ENCODE assay signal across 8 cellular contexts in the genomic region with DNA sequence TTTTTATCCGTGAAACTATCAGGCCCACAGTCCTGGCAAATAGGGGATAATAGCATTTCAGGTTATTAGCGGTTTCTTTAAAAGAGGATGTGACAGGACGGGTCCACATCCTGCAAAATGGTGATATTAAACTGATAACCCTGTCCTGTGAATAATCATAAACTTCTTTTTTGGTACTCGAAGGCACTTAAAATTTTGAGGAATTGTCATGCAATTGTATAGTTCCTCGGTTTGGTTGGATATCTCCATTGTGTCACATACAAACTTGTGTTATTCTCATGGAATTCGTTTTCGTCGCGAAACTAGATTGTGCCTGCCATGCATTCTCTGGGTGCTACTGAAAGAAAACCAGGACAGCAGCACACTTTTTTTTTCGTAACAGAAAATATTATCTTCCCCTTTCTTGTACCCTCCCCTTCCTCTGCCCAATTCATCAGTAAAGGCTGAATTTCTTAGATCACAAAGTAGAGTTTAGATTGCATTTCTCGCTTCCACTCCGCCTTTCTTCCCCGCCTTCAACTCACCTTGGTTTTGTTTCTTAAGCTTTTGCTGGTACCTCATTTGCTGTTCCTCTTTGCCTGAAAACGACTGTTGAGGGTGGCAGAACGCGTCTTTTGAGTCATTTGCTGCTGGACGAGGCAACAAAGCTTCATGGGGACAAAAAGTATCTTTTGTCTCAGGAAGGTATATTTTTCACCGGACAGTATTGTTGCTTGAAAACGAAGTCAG. TPM values are rescaled to one million over a fixed set of nuclear protein-coding genes. Genes with fewer than 3 reads are reported as not detected.
DNase-seq lines count a peak whose midpoint lies in the region; ATAC-seq and TF ChIP-seq lines count a peak whose summit lies in the region.

No MANE protein-coding gene starts in this region.

- peak overlapping the region; percentile 72 for H3K9ac ChIP-seq in mammary epithelial cell (ENCODE audit: insufficient read depth, low read length)

- H3K27me3 ChIP-seq in mammary epithelial cell (ENCODE audit: insufficient read depth, low read length): no peaks in the 10 kb centered on the region

- H3K27ac Mint-ChIP-seq in activated CD4-positive, alpha-beta memory T cell treated with anti-CD3 and anti-CD28 coated beads for 36 hours: peak overlapping the region; percentile 59
- H3K27ac Mint-ChIP-seq in activated CD4-positive, alpha-beta memory T cell treated with anti-CD3 and anti-CD28 coated beads, Interleukin-2, amount 10 ng/mL, durations not matched to agents 7 days and 5 days: no peak overlapping the region

- H3K4me1 Mint-ChIP-seq in activated CD4-positive, alpha-beta memory T cell treated with anti-CD3 and anti-CD28 coated beads for 36 hours (ENCODE audit: low read depth): peaks cover 33% of the 10 kb centered on the region
- peaks cover 14% of the 10 kb centered on the region for H3K4me1 Mint-ChIP-seq in activated CD4-positive, alpha-beta memory T cell treated with anti-CD3 and anti-CD28 coated beads, Interleukin-2, amount 10 ng/mL, durations not matched to agents 7 days and 5 days

- in situ Hi-C loops in KBM-7 (cut with MboI; ENCODE audit: low pct_unique_long_range_greater_than_20kb, low sequenced_read_pairs): no loop called here
- in situ Hi-C loops in mammary epithelial cell (cut with MboI; ENCODE audit: low sequenced_read_pairs in 2 of 2): no loop called here

- dilution Hi-C loops in mammary epithelial cell (cut with HindIII; ENCODE audit: low sequenced_read_pairs): loop anchor here (5.0 kb wide), 1 partner anchor 65 kb away; no protein-coding TSS in a partner anchor

- peak overlapping the region; percentile 89 for H2AFZ ChIP-seq in mammary epithelial cell (ENCODE audit: low read depth, low read length)

- H3K27ac ChIP-seq in mammary epithelial cell (ENCODE audit: insufficient read depth, low read depth, low read length): peak overlapping the region; percentile 75

- H3K4me1 ChIP-seq in mammary epithelial cell (ENCODE audit: insufficient read depth, low read length) (peaks cover 20% of the 10 kb centered on the region), mucosa of descending colon (ENCODE audit: low read depth) (no peaks in the 10 kb centered on the region)

- no TSS peak for BruUV-seq in mammary epithelial cell (replicated peaks; lab: Mats Ljungman, UMichigan)

- peak overlapping the region; percentile 98 for H3K4me2 ChIP-seq in mammary epithelial cell (ENCODE audit: insufficient read depth, low read depth, low read length)

- H3K9me3 ChIP-seq in mammary epithelial cell (replicated peaks; ENCODE audit: insufficient read depth, low read length): no peaks in the 10 kb centered on the region
- no peaks in the 10 kb centered on the region for H3K9me3 ChIP-seq in mucosa of descending colon

- ATAC-seq in mucosa of descending colon: no peak

- WGBS in mammary epithelial cell (ENCODE audit: low coverage, missing lambda C conversion rate): 0% methylated on average over 19 of the region's 19 CpGs

- intact Hi-C loops in activated CD4-positive, alpha-beta memory T cell treated with anti-CD3 and anti-CD28 coated beads for 36 hours (cut with micrococcal nuclease): loop anchor here (1.0 to 10.0 kb wide), 3 partner anchors 33 to 263 kb away; partner anchors contain the start of gene STK39
- intact Hi-C loops in mammary epithelial cell (cut with micrococcal nuclease): loop anchor here (2.0 to 5.0 kb wide), 6 partner anchors 33 to 301 kb away; no protein-coding TSS in a partner anchor
- intact Hi-C loops in mucosa of descending colon (cut with DNase I, micrococcal nuclease): no loop called here

- H3K79me2 ChIP-seq in mammary epithelial cell (ENCODE audit: insufficient read depth, low read length): peaks cover 62% of the 10 kb centered on the region

- H3K27me3 Mint-ChIP-seq in activated CD4-positive, alpha-beta memory T cell treated with anti-CD3 and anti-CD28 coated beads for 36 hours: no peaks in the 10 kb centered on the region
- peaks cover 4% of the 10 kb centered on the region for H3K27me3 Mint-ChIP-seq in activated CD4-positive, alpha-beta memory T cell treated with anti-CD3 and anti-CD28 coated beads, Interleukin-2, amount 10 ng/mL, durations not matched to agents 7 days and 5 days

- DNase-seq in activated CD4-positive, alpha-beta memory T cell treated with anti-CD3 and anti-CD28 coated beads for 36 hours: peak; percentile 20
- DNase-seq in activated CD4-positive, alpha-beta memory T cell treated with anti-CD3 and anti-CD28 coated beads, Interleukin-2, amount 10 ng/mL, durations not matched to agents 7 days and 5 days: no peak
- peak; percentile 70 for DNase-seq in KBM-7
- DNase-seq in mammary epithelial cell: peak; percentile 30
- DNase-seq in mucosa of descending colon: no peak
- no peak for DNase-seq in globus pallidus (ENCODE audit: low spot score)
- no peak for DNase-seq in NCI-H187 (lab: John Stamatoyannopoulos, UW)
- no peak for DNase-seq in GOT3 (lab: John Stamatoyannopoulos, UW)

- no peak overlapping the region for H3K4me3 Mint-ChIP-seq in activated CD4-positive, alpha-beta memory T cell treated with anti-CD3 and anti-CD28 coated beads for 36 hours
- no peak overlapping the region for H3K4me3 Mint-ChIP-seq in activated CD4-positive, alpha-beta memory T cell treated with anti-CD3 and anti-CD28 coated beads, Interleukin-2, amount 10 ng/mL, durations not matched to agents 7 days and 5 days

- peaks cover 3% of the 10 kb centered on the region for H4K20me1 ChIP-seq in mammary epithelial cell (ENCODE audit: insufficient read depth, low read length)

- peak overlapping the region; percentile 89 to 94 (median 90) for H3K4me3 ChIP-seq in mammary epithelial cell (replicated peaks in 1 of 3; ENCODE audit: insufficient read depth in 1 of 3, low read depth in 2 of 3, low read length in 3 of 3)
- peak overlapping the region; percentile 85 for H3K4me3 ChIP-seq in mucosa of descending colon

- POLR2A ChIA-PET in activated CD4-positive, alpha-beta memory T cell treated with anti-CD3 and anti-CD28 coated beads for 36 hours (lab: Charles Lee): interaction anchor here (0.6 to 2.6 kb wide), 2 partner anchors 33 to 100 kb away, joined by 3 to 8 read pairs; no protein-coding TSS in a partner anchor
- POLR2A ChIA-PET in activated CD4-positive, alpha-beta memory T cell treated with anti-CD3 and anti-CD28 coated beads, Interleukin-2, amount 10 ng/mL, durations not matched to agents 7 days and 5 days (lab: Charles Lee): interaction anchor here (0.8 to 1.1 kb wide), 2 partner anchors 32 to 33 kb away, joined by 3 read pairs; no protein-coding TSS in a partner anchor

- H3K9me3 Mint-ChIP-seq in activated CD4-positive, alpha-beta memory T cell treated with anti-CD3 and anti-CD28 coated beads for 36 hours: no peaks in the 10 kb centered on the region
- no peaks in the 10 kb centered on the region for H3K9me3 Mint-ChIP-seq in activated CD4-positive, alpha-beta memory T cell treated with anti-CD3 and anti-CD28 coated beads, Interleukin-2, amount 10 ng/mL, durations not matched to agents 7 days and 5 days

- H3K36me3 Mint-ChIP-seq in activated CD4-positive, alpha-beta memory T cell treated with anti-CD3 and anti-CD28 coated beads for 36 hours: no peaks in the 10 kb centered on the region
- peaks cover 6% of the 10 kb centered on the region for H3K36me3 Mint-ChIP-seq in activated CD4-positive, alpha-beta memory T cell treated with anti-CD3 and anti-CD28 coated beads, Interleukin-2, amount 10 ng/mL, durations not matched to agents 7 days and 5 days (ENCODE audit: low read depth)

- CTCF ChIA-PET in activated CD4-positive, alpha-beta memory T cell treated with anti-CD3 and anti-CD28 coated beads for 36 hours (lab: Charles Lee): no interaction called here
- CTCF ChIA-PET in activated CD4-positive, alpha-beta memory T cell treated with anti-CD3 and anti-CD28 coated beads, Interleukin-2, amount 10 ng/mL, durations not matched to agents 7 days and 5 days (lab: Charles Lee): interaction anchor here (0.6 kb wide), 1 partner anchor 21 kb away, joined by 4 read pairs; no protein-coding TSS in a partner anchor
- CTCF ChIA-PET in mammary epithelial cell (lab: Charles Lee; ENCODE audit: low non-redundant PET): interaction anchor here (0.6 kb wide), 1 partner anchor 67 kb away, joined by 5 read pairs; no protein-coding TSS in a partner anchor

- TF ChIP-seq CTCF in mammary epithelial cell (conservative IDR thresholded peaks at IDR 0.05 in 1 of 2, IDR thresholded peaks at IDR 0.05 in 1 of 2; ENCODE audit: extremely low read depth in 1 of 2, insufficient read depth in 1 of 2, low read depth in 1 of 2, low read length in 2 of 2) (no peak), mucosa of descending colon (IDR thresholded peaks at IDR 0.05) (no peak)

- H3K36me3 ChIP-seq in mammary epithelial cell (ENCODE audit: insufficient read depth, low read length) (no peaks in the 10 kb centered on the region), mucosa of descending colon (ENCODE audit: low read depth) (no peaks in the 10 kb centered on the region)

RNA-seq across cellular contexts. Expression of gene CERS6, which starts 1.3 kb away (rescaled TPM):
- 1 to 10 TPM; 8.9 to 9.2 TPM for total RNA-seq in activated CD4-positive, alpha-beta memory T cell treated with anti-CD3 and anti-CD28 coated beads for 36 hours
- 1 to 10 TPM; 7.4 to 8.4 TPM for total RNA-seq in activated CD4-positive, alpha-beta memory T cell treated with anti-CD3 and anti-CD28 coated beads, Interleukin-2, amount 10 ng/mL, durations not matched to agents 7 days and 5 days
- 10 to 100 TPM; 34.9 to 74.5 TPM for total RNA-seq in mammary epithelial cell
- polyA plus RNA-seq in mammary epithelial cell: 15.4 TPM
- polyA minus RNA-seq in mammary epithelial cell: 40.2 TPM
- total RNA-seq in mucosa of descending colon: 10 to 100 TPM; 27.4 to 67.2 (median 65.0) TPM

Comparison
In these comparisons a context has a peak if more than half of its experiments do, and no peak if none do; other contexts are left out.
1. DNase-seq: peak in activated CD4-positive, alpha-beta memory T cell treated with anti-CD3 and anti-CD28 coated beads for 36 hours (single experiment), KBM-7 (single experiment) and mammary epithelial cell (single experiment); none in activated CD4-positive, alpha-beta memory T cell treated with anti-CD3 and anti-CD28 coated beads, Interleukin-2, amount 10 ng/mL, durations not matched to agents 7 days and 5 days (single experiment), mucosa of descending colon (0 of 3), globus pallidus (single experiment), NCI-H187 (0 of 2) and GOT3 (single experiment).
2. intact Hi-C loops: an anchor here in activated CD4-positive, alpha-beta memory T cell treated with anti-CD3 and anti-CD28 coated beads for 36 hours (1.0 to 10.0 kb wide) and mammary epithelial cell (2.0 to 5.0 kb wide); none called in mucosa of descending colon.